ENCODE assay signal across 18 cellular contexts in the genomic region with DNA sequence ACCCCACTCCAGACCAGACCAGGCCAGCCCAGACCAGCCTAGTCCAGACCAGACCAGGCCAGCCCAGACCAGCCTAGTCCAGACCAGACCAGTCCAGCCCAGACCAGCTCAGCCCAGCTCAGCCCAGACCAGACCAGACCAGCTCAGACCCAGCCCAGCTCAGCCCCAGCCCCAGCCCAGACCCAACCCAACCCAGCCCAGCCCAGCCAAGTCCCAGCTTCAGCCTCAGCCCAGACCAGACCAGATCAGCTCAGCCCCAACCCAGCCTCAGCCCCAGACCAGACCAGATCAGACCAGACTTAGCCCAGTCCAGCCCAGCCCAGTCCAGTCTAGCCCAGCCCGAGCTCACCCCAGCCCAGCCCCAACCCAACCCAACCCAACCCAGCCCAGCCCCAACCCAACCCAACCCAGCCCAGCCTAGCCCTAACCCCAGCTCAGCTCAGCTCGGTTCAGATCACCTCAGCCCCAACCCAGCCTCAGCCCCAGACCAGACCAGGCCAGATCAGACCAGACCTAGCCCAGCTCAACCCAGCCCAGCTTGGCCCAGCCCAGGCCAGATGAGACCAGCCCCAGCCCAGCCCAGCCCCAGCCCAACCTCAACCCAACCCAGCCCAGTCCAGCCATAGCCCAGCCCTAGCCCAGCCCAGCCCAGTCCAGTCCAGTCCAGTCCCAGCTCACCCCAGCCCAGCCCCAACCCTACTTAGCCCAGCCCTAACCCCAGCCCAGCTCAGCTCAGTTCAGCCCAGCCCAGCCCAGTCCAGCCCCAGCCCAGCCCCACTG.
"Had no signal": no experiment of that assay in that cellular context is flagged by ENCODE, and none has a peak within 500 bp of the region (broad histone marks: within the 10 kb centered on the region; RNA-seq: fewer than 3 reads in every experiment).

No MANE protein-coding gene starts in this region.

- H3K4me1 Mint-ChIP-seq: activated T-helper 17 cell treated with anti-CD3 and anti-CD28 coated beads, Interleukin-2, amount 50 U/mL, for 72 hours; nephron; stimulated activated memory B cell treated with anti-CD40 and anti-IgM and Interleukin-4, amounts not matched to agents 10 μg/mL and 1 μg/mL and 100 μg/mL, for 72 hours; WTC11 had no signal

- H3K4me3 Mint-ChIP-seq: activated CD4-positive, alpha-beta T cell treated with anti-CD3 and anti-CD28 coated beads for 36 hours; activated naive CD8-positive, alpha-beta T cell treated with anti-CD3 and anti-CD28 coated beads for 36 hours; activated T-helper 17 cell treated with anti-CD3 and anti-CD28 coated beads, Interleukin-2, amount 50 U/mL, for 72 hours; endodermal cell; nephron; stimulated activated memory B cell treated with anti-CD40 and anti-IgM and Interleukin-4, amounts not matched to agents 10 μg/mL and 1 μg/mL and 100 μg/mL, for 72 hours; T-helper 2 cell treated with Interferon-gamma antibody and Interleukin-4, amounts not matched to agents 5 μg/mL and 100 μg/mL, for 36 hours; WTC11 had no signal

- H3K27me3 ChIP-seq: gastroesophageal sphincter, heart left ventricle had no signal

- H3K9me3 Mint-ChIP-seq: activated naive CD8-positive, alpha-beta T cell treated with anti-CD3 and anti-CD28 coated beads for 36 hours; activated T-helper 17 cell treated with anti-CD3 and anti-CD28 coated beads, Interleukin-2, amount 50 U/mL, for 72 hours had no signal

- H3K4me1 ChIP-seq: gastroesophageal sphincter, heart left ventricle, prostate gland had no signal

- H3K36me3 Mint-ChIP-seq: stimulated activated memory B cell treated with anti-CD40 and anti-IgM and Interleukin-4, amounts not matched to agents 10 μg/mL and 1 μg/mL and 100 μg/mL, for 72 hours; WTC11 had no signal

- H3K4me3 ChIP-seq: gastroesophageal sphincter, heart left ventricle, prostate gland had no signal

- H3K27ac ChIP-seq: gastroesophageal sphincter, heart left ventricle, prostate gland had no signal

- H3K27ac Mint-ChIP-seq: activated CD4-positive, alpha-beta T cell treated with anti-CD3 and anti-CD28 coated beads for 36 hours; activated naive CD8-positive, alpha-beta T cell treated with anti-CD3 and anti-CD28 coated beads for 36 hours; endodermal cell; nephron; stimulated activated memory B cell treated with anti-CD40 and anti-IgM and Interleukin-4, amounts not matched to agents 10 μg/mL and 1 μg/mL and 100 μg/mL, for 72 hours; T-helper 2 cell treated with Interferon-gamma antibody and Interleukin-4, amounts not matched to agents 5 μg/mL and 100 μg/mL, for 36 hours had no signal

- ATAC-seq: activated CD4-positive, alpha-beta T cell treated with anti-CD3 and anti-CD28 coated beads for 36 hours; activated T-helper 17 cell treated with anti-CD3 and anti-CD28 coated beads, Interleukin-2, amount 50 U/mL, for 72 hours; gastroesophageal sphincter; WTC11 had no signal

- DNase-seq: activated CD4-positive, alpha-beta T cell treated with anti-CD3 and anti-CD28 coated beads for 36 hours; activated CD4-positive, alpha-beta T cell treated with anti-CD3 and anti-CD28 coated beads, Interleukin-2, amount 50 U/mL, for 48 hours; activated naive CD4-positive, alpha-beta T cell; activated naive CD8-positive, alpha-beta T cell treated with anti-CD3 and anti-CD28 coated beads for 36 hours; activated T-cell treated with anti-CD3 and anti-CD28 coated beads, Interleukin-2, amount 50 U/mL, for 1 hour; amniotic stem cell; endodermal cell; heart left ventricle; kidney glomerular epithelial cell; right cardiac atrium; stimulated activated CD4-positive, alpha-beta T cell treated with anti-CD3 and anti-CD28 coated beads, Interleukin-4, amount 100 ng/mL, for 1 hour had no signal

- H3K9me3 ChIP-seq: prostate gland had no signal

- H3K36me3 ChIP-seq: gastroesophageal sphincter, heart left ventricle, prostate gland had no signal
